20 cellular contexts compared by ENCODE assay signal in genomic region chr16:31083556-31083955, GRCh38.
"Had no signal": no experiment of that assay in that cellular context is flagged by ENCODE, and none has a peak within 500 bp of the region (broad histone marks: within the 10 kb centered on the region; RNA-seq: fewer than 3 reads in every experiment).

No MANE protein-coding gene starts in this region.

- H3K27ac Mint-ChIP-seq: activated CD4-positive, alpha-beta memory T cell treated with anti-CD3 and anti-CD28 coated beads for 36 hours; activated naive CD4-positive, alpha-beta T cell treated with anti-CD3 and anti-CD28 coated beads, Interleukin-2, amount 50 U/mL, for 72 hours; activated T-cell treated with anti-CD3 and anti-CD28 coated beads, Interleukin-2, amount 50 U/mL, for 72 hours; neural progenitor cell; stimulated activated naive CD8-positive, alpha-beta T cell treated with anti-CD3 and anti-CD28 coated beads, Interleukin-15, Interleukin-2, amounts not matched to agents 100 ng/mL and 50 ng/mL, for 24 hours; T-helper 1 cell treated with Interleukin-12 subunit alpha and Interleukin-12 subunit beta and Interleukin-4 antibody, amounts not matched to agents 30 μg/mL and 1 μg/mL, for 36 hours had no signal

- H3K27ac ChIP-seq: neural progenitor cell, VCaP had no signal

- H3K9ac ChIP-seq: neural progenitor cell had no signal

- H3K9me3 Mint-ChIP-seq: activated CD4-positive, alpha-beta memory T cell treated with anti-CD3 and anti-CD28 coated beads for 36 hours; activated naive CD4-positive, alpha-beta T cell treated with anti-CD3 and anti-CD28 coated beads, Interleukin-2, amount 50 U/mL, for 72 hours; activated T-cell treated with anti-CD3 and anti-CD28 coated beads, Interleukin-2, amount 50 U/mL, for 72 hours; naive thymus-derived CD8-positive, alpha-beta T cell; neural progenitor cell; stimulated activated naive CD8-positive, alpha-beta T cell treated with anti-CD3 and anti-CD28 coated beads, Interleukin-15, Interleukin-2, amounts not matched to agents 100 ng/mL and 50 ng/mL, for 24 hours; T-helper 1 cell treated with Interleukin-12 subunit alpha and Interleukin-12 subunit beta and Interleukin-4 antibody, amounts not matched to agents 30 μg/mL and 1 μg/mL, for 36 hours had no signal

- DNase-seq: activated CD4-positive, alpha-beta memory T cell treated with anti-CD3 and anti-CD28 coated beads for 36 hours; activated CD4-positive, alpha-beta T cell treated with anti-CD3 and anti-CD28 coated beads for 4 hours; activated naive CD4-positive, alpha-beta T cell; activated T-cell treated with anti-CD3 and anti-CD28 coated beads, Interleukin-2, amount 50 U/mL, for 72 hours; central memory CD4-positive, alpha-beta T cell; foreskin fibroblast; head of caudate nucleus; hippocampal formation; kidney; left colon; stimulated activated CD4-positive, alpha-beta T cell treated with anti-CD3 and anti-CD28 coated beads, Interleukin-2, amount 100 ng/mL, for 48 hours; substantia nigra; T-helper 9 cell had no signal

- H3K4me2 ChIP-seq: neural progenitor cell had no signal

- H3K27me3 ChIP-seq: breast epithelium, neural progenitor cell had no signal

- H3K4me1 ChIP-seq: breast epithelium, neural progenitor cell had no signal

- H3K4me3 Mint-ChIP-seq: activated CD4-positive, alpha-beta memory T cell treated with anti-CD3 and anti-CD28 coated beads for 36 hours; activated T-cell treated with anti-CD3 and anti-CD28 coated beads, Interleukin-2, amount 50 U/mL, for 72 hours; neural progenitor cell; stimulated activated naive CD8-positive, alpha-beta T cell treated with anti-CD3 and anti-CD28 coated beads, Interleukin-15, Interleukin-2, amounts not matched to agents 100 ng/mL and 50 ng/mL, for 24 hours; T-helper 1 cell treated with Interleukin-12 subunit alpha and Interleukin-12 subunit beta and Interleukin-4 antibody, amounts not matched to agents 30 μg/mL and 1 μg/mL, for 36 hours had no signal

- H3K9me3 ChIP-seq: breast epithelium had no signal

- H3K36me3 Mint-ChIP-seq: activated naive CD4-positive, alpha-beta T cell treated with anti-CD3 and anti-CD28 coated beads, Interleukin-2, amount 50 U/mL, for 72 hours had no signal

- H3K36me3 ChIP-seq: breast epithelium, neural progenitor cell had no signal

- H3K27me3 Mint-ChIP-seq: activated CD4-positive, alpha-beta memory T cell treated with anti-CD3 and anti-CD28 coated beads for 36 hours; naive thymus-derived CD8-positive, alpha-beta T cell; stimulated activated naive CD8-positive, alpha-beta T cell treated with anti-CD3 and anti-CD28 coated beads, Interleukin-15, Interleukin-2, amounts not matched to agents 100 ng/mL and 50 ng/mL, for 24 hours had no signal

- H3K4me3 ChIP-seq: breast epithelium, neural progenitor cell had no signal
